9 cellular contexts compared by ENCODE assay signal in the genomic region with DNA sequence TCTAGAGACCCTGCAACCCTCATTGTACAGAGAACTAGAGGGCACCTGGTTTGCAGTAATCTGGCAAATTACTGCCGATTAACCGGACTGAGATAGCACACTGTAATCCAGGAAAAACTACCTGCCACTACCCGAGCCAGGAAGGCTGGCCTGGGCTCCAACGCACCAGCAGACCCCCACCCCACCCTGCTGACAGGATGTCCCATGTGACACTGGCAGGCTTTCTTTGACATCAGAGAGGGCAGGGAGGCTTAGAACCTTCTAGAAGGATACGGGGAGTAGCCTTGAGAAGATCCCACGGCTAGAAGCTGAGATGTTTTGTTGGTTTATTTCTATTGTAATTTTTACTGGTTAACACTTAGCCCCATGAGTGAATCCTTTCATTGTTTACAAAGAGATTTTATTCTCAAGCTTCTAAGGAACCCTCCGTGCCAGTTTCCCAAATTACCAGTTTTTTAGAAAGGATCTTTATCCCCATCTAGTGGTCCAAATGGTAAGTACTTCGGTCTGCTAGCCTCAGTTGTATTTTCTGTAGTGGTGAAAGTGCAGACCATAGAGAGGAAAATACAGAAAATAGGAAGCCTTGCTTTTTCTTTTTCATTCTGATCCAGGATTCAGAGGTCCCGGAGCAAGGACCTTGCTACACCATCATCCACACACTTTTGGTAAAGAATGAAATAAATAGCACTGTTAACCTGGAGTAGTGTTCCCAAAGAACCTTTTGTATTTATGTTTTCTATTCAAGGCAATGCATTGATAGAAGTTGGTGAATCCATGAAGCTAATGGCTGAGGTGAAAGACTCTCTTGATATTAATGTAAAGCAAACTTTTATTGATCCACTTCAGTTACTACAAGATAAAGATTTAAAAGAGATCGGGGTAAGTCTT.
DNase-seq lines count a peak whose midpoint lies in the region; ATAC-seq and TF ChIP-seq lines count a peak whose summit lies in the region.
"Had no signal": no experiment of that assay in that cellular context is flagged by ENCODE, and none has a peak within 500 bp of the region (broad histone marks: within the 10 kb centered on the region; RNA-seq: fewer than 3 reads in every experiment).

No MANE protein-coding gene starts in this region.

- H3K4me3 ChIP-seq in heart right ventricle (no peak overlapping the region), SU-DHL-6 (ENCODE audit: insufficient read depth, low read length, poor library complexity, severe bottlenecking) (no peak overlapping the region), thyroid gland (replicated peaks in 1 of 3) (no peak overlapping the region)

- intact Hi-C loops in heart right ventricle (cut with DNase I) (loop anchor here in 5 of 10 donors (10.0 kb wide), 4 partner anchors 83 to 463 kb away; a partner anchor contains a TSS), Right ventricle myocardium inferior (cut with DNase I) (loop anchor here (5.0 kb wide), 1 partner anchor 80 kb away; a partner anchor contains a TSS), thyroid gland (cut with DNase I) (loop anchor here (10.0 kb wide), 1 partner anchor 273 kb away; no protein-coding TSS in a partner anchor)

- WGBS in heart right ventricle, 2 donors, result 57% methylated on average over 10 of the region's 10 CpGs
- 48 to 54% methylated on average over 10 of the region's 10 CpGs for WGBS in thyroid gland, 2 donors

- no peaks in the 10 kb centered on the region for H4K20me1 ChIP-seq in SU-DHL-6 (ENCODE audit: low read depth, low read length)

- no peaks in the 10 kb centered on the region for H3K9me3 Mint-ChIP-seq in glutamatergic neuron (ENCODE audit: unreplicated experiment)
- H3K9me3 Mint-ChIP-seq: activated naive CD4-positive, alpha-beta T cell treated with anti-CD3 and anti-CD28 coated beads, Interleukin-2, amount 50 U/mL, for 24 hours had no signal

- no peaks in the 10 kb centered on the region for H3K4me1 ChIP-seq in heart right ventricle
- H3K4me1 ChIP-seq in thyroid gland, result no peaks in the 10 kb centered on the region

- no peaks in the 10 kb centered on the region for H3F3A ChIP-seq in SU-DHL-6 (ENCODE audit: insufficient read depth)

- H3K9me3 ChIP-seq in heart right ventricle, result no peaks in the 10 kb centered on the region
- H3K9me3 ChIP-seq in SU-DHL-6 (ENCODE audit: insufficient read depth, low read length), result no peaks in the 10 kb centered on the region
- H3K9me3 ChIP-seq in thyroid gland, result no peaks in the 10 kb centered on the region

- peaks cover 0 to 4% (median 0%) of the 10 kb centered on the region in 7 donors for H3K27me3 ChIP-seq in heart right ventricle
- no peaks in the 10 kb centered on the region for H3K27me3 ChIP-seq in SU-DHL-6 (ENCODE audit: low read length)
- H3K27me3 ChIP-seq in thyroid gland, result no peaks in the 10 kb centered on the region

- peak; percentile 32 to 68 (median 61) for TF ChIP-seq CTCF in heart right ventricle (IDR thresholded peaks at IDR 0.05)
- peak; percentile 58 for TF ChIP-seq CTCF in SU-DHL-6 (IDR thresholded peaks at IDR 0.05; ENCODE audit: insufficient read depth, low read length, poor library complexity, severe bottlenecking)
- TF ChIP-seq CTCF in glutamatergic neuron (IDR thresholded peaks at IDR 0.05; ENCODE audit: partially characterized antibody, unreplicated experiment), result peak; percentile 63
- TF ChIP-seq CTCF in thyroid gland (IDR thresholded peaks at IDR 0.05), result peak in 5 of 6 experiments; percentile 27 to 64 (median 45)

- no peaks in the 10 kb centered on the region for H3K9me2 ChIP-seq in SU-DHL-6 (replicated peaks; ENCODE audit: insufficient read depth, low read length)

- no peak for TF ChIP-seq POLR2A in thyroid gland (IDR thresholded peaks at IDR 0.05)

- H3K27ac ChIP-seq in heart right ventricle, result no peak overlapping the region
- H3K27ac ChIP-seq in SU-DHL-6 (ENCODE audit: low read depth, low read length), result no peak overlapping the region
- H3K27ac ChIP-seq in thyroid gland, result no peak overlapping the region

- no peaks in the 10 kb centered on the region for H3K36me3 ChIP-seq in heart right ventricle
- no peaks in the 10 kb centered on the region for H3K36me3 ChIP-seq in SU-DHL-6 (ENCODE audit: low read length)
- no peaks in the 10 kb centered on the region for H3K36me3 ChIP-seq in thyroid gland

- no peak overlapping the region for H3K4me2 ChIP-seq in SU-DHL-6 (ENCODE audit: low read depth, low read length, poor library complexity, severe bottlenecking)

- no peak overlapping the region for H3K4me3 Mint-ChIP-seq in glutamatergic neuron (ENCODE audit: unreplicated experiment)
- H3K4me3 Mint-ChIP-seq: activated naive CD4-positive, alpha-beta T cell treated with anti-CD3 and anti-CD28 coated beads, Interleukin-2, amount 50 U/mL, for 24 hours had no signal

- no peak overlapping the region for H2AFZ ChIP-seq in SU-DHL-6 (ENCODE audit: low read depth, low read length, severe bottlenecking)

- no peaks in the 10 kb centered on the region for H3K27me3 Mint-ChIP-seq in glutamatergic neuron (ENCODE audit: unreplicated experiment)

- DNase-seq in heart right ventricle, result no peak
- DNase-seq in Right ventricle myocardium inferior (ENCODE audit: missing footprints), result no peak
- DNase-seq in glutamatergic neuron, result no peak
- no peak for DNase-seq in thyroid gland
- DNase-seq in HuH-7.5 (ENCODE audit: low spot score), result no peak
- DNase-seq in activated naive CD4-positive, alpha-beta T cell (lab: John Stamatoyannopoulos, UW), result no peak

- no peaks in the 10 kb centered on the region for H3K36me3 Mint-ChIP-seq in glutamatergic neuron (ENCODE audit: unreplicated experiment)
- H3K36me3 Mint-ChIP-seq: activated naive CD4-positive, alpha-beta T cell treated with anti-CD3 and anti-CD28 coated beads, Interleukin-2, amount 50 U/mL, for 24 hours had no signal

- H3K9ac ChIP-seq in SU-DHL-6 (ENCODE audit: low read length), result no peak overlapping the region

- H3K27ac Mint-ChIP-seq in glutamatergic neuron (ENCODE audit: unreplicated experiment), result no peak overlapping the region
- H3K27ac Mint-ChIP-seq: activated naive CD4-positive, alpha-beta T cell treated with anti-CD3 and anti-CD28 coated beads, Interleukin-2, amount 50 U/mL, for 24 hours had no signal

- no peaks in the 10 kb centered on the region for H3K79me2 ChIP-seq in SU-DHL-6 (ENCODE audit: insufficient read depth, low read length)

- ATAC-seq in heart right ventricle (no peak), Right ventricle myocardium inferior (no peak), GM19023 (IDR thresholded peaks at IDR 0.05; ENCODE audit: unreplicated experiment) (no peak)

- H3K4me1 Mint-ChIP-seq in glutamatergic neuron (ENCODE audit: low read depth, unreplicated experiment), result no peaks in the 10 kb centered on the region
- H3K4me1 Mint-ChIP-seq: activated naive CD4-positive, alpha-beta T cell treated with anti-CD3 and anti-CD28 coated beads, Interleukin-2, amount 50 U/mL, for 24 hours had no signal
